Comparison of ENCODE assay signal across 8 cellular contexts in genomic region chr15:74842581-74843444, GRCh38. TPM values are rescaled to one million over a fixed set of nuclear protein-coding genes. Genes with fewer than 3 reads are reported as not detected.
DNase-seq lines count a peak whose midpoint lies in the region; ATAC-seq and TF ChIP-seq lines count a peak whose summit lies in the region.

TSS of gene ULK3 (minus strand) at chr15:74843156. CDS start at chr15:74843105, 51 bp downstream.

- DNase-seq in NCI-H748 (lab: John Stamatoyannopoulos, UW; ENCODE audit: unreplicated experiment) (peak; percentile 88), dedifferentiated amniotic fluid mesenchymal stem cell (ENCODE audit: extremely low spot score) (peak; percentile 78), left lobe of liver (ENCODE audit: low spot score) (peak; percentile 88)
- DNase-seq in activated CD4-positive, alpha-beta T cell treated with anti-CD3 and anti-CD28 coated beads, Interleukin-2, amount 50 U/mL, for 24 hours (ENCODE audit: low read depth in 1 of 2, low spot score in 1 of 2), result peak; percentile 88 to 90
- DNase-seq in stimulated activated CD4-positive, alpha-beta T cell treated with anti-CD3 and anti-CD28 coated beads, Interleukin-2, amount 100 ng/mL, for 4 hours (ENCODE audit: low read depth), result peak; percentile 89

- peak; percentile 75 for ATAC-seq in GM19395 (IDR thresholded peaks at IDR 0.05; ENCODE audit: unreplicated experiment)
- ATAC-seq in HG03558 (IDR thresholded peaks at IDR 0.05; ENCODE audit: extremely low read depth, unreplicated experiment), result peak; percentile 75
- peak; percentile 93 for ATAC-seq in left lobe of liver

- TF ChIP-seq CTCF in C4-2B (conservative IDR thresholded peaks at IDR 0.05), result peak; percentile 96

- peak within 1 kb of the TSS; percentile 97 for H3K27ac ChIP-seq in C4-2B

RNA-seq across cellular contexts. Expression of gene ULK3, which starts in this region (rescaled TPM):
- total RNA-seq in left lobe of liver, result 23.8 TPM

Comparison
In these comparisons a context has a peak if more than half of its experiments do, and no peak if none do; other contexts are left out.
1. Peak in every context shown above with its lines: DNase-seq, ATAC-seq and H3K27ac ChIP-seq.